In the genomic region with DNA sequence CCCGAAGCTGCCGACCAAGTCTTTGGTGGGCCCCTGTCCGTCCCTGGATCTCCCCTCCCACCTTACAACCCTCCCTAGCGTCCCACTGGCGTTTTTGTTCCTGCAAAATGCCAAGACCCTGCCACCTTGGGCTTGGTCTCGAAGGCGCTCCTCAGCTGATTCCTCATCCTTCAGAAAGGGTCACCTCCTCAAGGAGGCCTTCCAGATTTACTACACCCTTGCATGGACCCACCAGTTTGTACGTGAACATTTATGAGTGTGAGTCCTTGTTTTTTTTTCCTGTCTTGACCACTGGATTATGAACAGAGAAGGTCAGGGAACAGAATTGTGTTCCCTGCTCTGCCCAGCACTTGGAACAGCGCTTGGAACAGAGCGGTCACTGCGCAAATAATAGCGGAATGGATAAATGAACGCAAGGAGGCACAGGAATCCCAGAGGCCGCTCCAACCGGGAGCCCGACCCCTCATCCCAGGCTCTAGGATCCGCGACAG, we compare ENCODE assay signal across 7 cellular contexts. TPM values are rescaled to one million over a fixed set of nuclear protein-coding genes. Genes with fewer than 3 reads are reported as not detected.
A peak's percentile ranks its signal among the peaks of the same experiment; 100 is the strongest.
DNase-seq lines count a peak whose midpoint lies in the region; ATAC-seq and TF ChIP-seq lines count a peak whose summit lies in the region.

No MANE protein-coding gene starts in this region.

- TF ChIP-seq CTCF in HEK293 (tag by site-specific recombination; IDR thresholded peaks at IDR 0.05): no peak
- TF ChIP-seq CTCF in activated CD8-positive, alpha-beta T cell treated with anti-CD3 and anti-CD28 coated beads for 36 hours (IDR thresholded peaks at IDR 0.05): no peak

- H3K4me1 ChIP-seq in HEK293 (ENCODE audit: control insufficient read depth, insufficient read depth, low read length): peaks cover 7% of the 10 kb centered on the region; the same call in 1 of the 2 replicates

- CTCF ChIA-PET in HEK293 (lab: Yijun Ruan, JAX): interaction anchor here (0.5 to 1.4 kb wide), 6 partner anchors 8 to 605 kb away, joined by 3 to 5 read pairs (median 3); partner anchors contain the start of gene FAHD1
- CTCF ChIA-PET in activated CD8-positive, alpha-beta T cell treated with anti-CD3 and anti-CD28 coated beads for 36 hours (lab: Charles Lee): interaction anchor here (0.7 to 2.0 kb wide), 4 partner anchors 11 to 158 kb away, joined by 3 to 8 read pairs (median 4); partner anchors contain the start of gene TBL3

- peaks cover 20% of the 10 kb centered on the region for H3K4me1 Mint-ChIP-seq in activated CD8-positive, alpha-beta T cell treated with anti-CD3 and anti-CD28 coated beads for 36 hours (ENCODE audit: low read depth)
- H3K4me1 Mint-ChIP-seq in stimulated activated naive B cell treated with anti-CD40 and anti-IgM and Interleukin-4, amounts not matched to agents 10 μg/mL and 1 μg/mL and 100 μg/mL, for 72 hours: peaks cover 44 to 66% of the 10 kb centered on the region in 2 donors

- peaks cover 32% of the 10 kb centered on the region for H3K27me3 Mint-ChIP-seq in activated CD8-positive, alpha-beta T cell treated with anti-CD3 and anti-CD28 coated beads for 36 hours
- H3K27me3 Mint-ChIP-seq in stimulated activated naive B cell treated with anti-CD40 and anti-IgM and Interleukin-4, amounts not matched to agents 10 μg/mL and 1 μg/mL and 100 μg/mL, for 72 hours: peaks cover 26 to 35% of the 10 kb centered on the region in 2 donors

- H3K9me3 ChIP-seq in HEK293 (ENCODE audit: control insufficient read depth, insufficient read depth, low read depth, low read length) (no peaks in the 10 kb centered on the region), iPS-18c (ENCODE audit: control insufficient read depth, insufficient read depth, low read length) (peaks cover 3% of the 10 kb centered on the region)

- H3K27ac Mint-ChIP-seq in activated CD8-positive, alpha-beta T cell treated with anti-CD3 and anti-CD28 coated beads for 36 hours: no peak overlapping the region
- peak overlapping the region; percentile 37 for H3K27ac Mint-ChIP-seq in stimulated activated naive B cell treated with anti-CD40 and anti-IgM and Interleukin-4, amounts not matched to agents 10 μg/mL and 1 μg/mL and 100 μg/mL, for 72 hours

- POLR2A ChIA-PET in HEK293 (lab: Yijun Ruan, JAX): interaction anchor here (0.6 to 10.1 kb wide), 5 partner anchors 11 to 172 kb away, joined by 5 to 76 read pairs (median 8); partner anchors contain the start of genes RPS2, TBL3 and TRAF7
- POLR2A ChIA-PET in activated CD8-positive, alpha-beta T cell treated with anti-CD3 and anti-CD28 coated beads for 36 hours (lab: Charles Lee): interaction anchor here (0.6 to 29.2 kb wide), 8 partner anchors 10 to 537 kb away, joined by 3 to 505 read pairs (median 6); partner anchors contain the start of genes AMDHD2, NDUFB10, RNF151 and RPS2

- ATAC-seq in activated CD8-positive, alpha-beta T cell treated with anti-CD3 and anti-CD28 coated beads for 36 hours: no peak
- no peak for ATAC-seq in stimulated activated naive B cell treated with anti-CD40 and anti-IgM and Interleukin-4, amounts not matched to agents 10 μg/mL and 1 μg/mL and 100 μg/mL, for 72 hours (replicated peaks)

- no peaks in the 10 kb centered on the region for H3K9me3 Mint-ChIP-seq in activated CD8-positive, alpha-beta T cell treated with anti-CD3 and anti-CD28 coated beads for 36 hours
- no peaks in the 10 kb centered on the region for H3K9me3 Mint-ChIP-seq in stimulated activated naive B cell treated with anti-CD40 and anti-IgM and Interleukin-4, amounts not matched to agents 10 μg/mL and 1 μg/mL and 100 μg/mL, for 72 hours

- H3K4me3 ChIP-seq in HEK293 (ENCODE audit: low read depth, low read length): peak overlapping the region; percentile 53
- H3K4me3 ChIP-seq in iPS-18c (ENCODE audit: insufficient read depth, low read depth, low read length): peak overlapping the region; percentile 89

- peak overlapping the region; percentile 89 for H3K4me3 Mint-ChIP-seq in activated CD8-positive, alpha-beta T cell treated with anti-CD3 and anti-CD28 coated beads for 36 hours
- H3K4me3 Mint-ChIP-seq in stimulated activated naive B cell treated with anti-CD40 and anti-IgM and Interleukin-4, amounts not matched to agents 10 μg/mL and 1 μg/mL and 100 μg/mL, for 72 hours: peak overlapping the region in 1 of 2 donors; percentile 85

- H3K36me3 ChIP-seq in HEK293 (ENCODE audit: control insufficient read depth in 2 of 2, insufficient read depth in 1 of 2, low read length in 2 of 2): peaks cover 0 to 39% of the 10 kb centered on the region in 2 experiments; a peak in 1 of 3 replicates

- intact Hi-C loops in activated CD8-positive, alpha-beta T cell treated with anti-CD3 and anti-CD28 coated beads for 36 hours (cut with micrococcal nuclease): no loop called here

- no peak for DNase-seq in activated CD8-positive, alpha-beta T cell treated with anti-CD3 and anti-CD28 coated beads for 36 hours
- no peak for DNase-seq in stimulated activated naive B cell treated with anti-CD40 and anti-IgM and Interleukin-4, amounts not matched to agents 10 μg/mL and 1 μg/mL and 100 μg/mL, for 72 hours
- DNase-seq in stimulated activated CD4-positive, alpha-beta T cell treated with anti-CD3 and anti-CD28 coated beads, Interleukin-4, amount 100 ng/mL, for 1 hour: no peak
- no peak for DNase-seq in stimulated activated CD4-positive, alpha-beta T cell treated with anti-CD3 and anti-CD28 coated beads, Interleukin-4, amount 100 ng/mL, for 4 hours
- DNase-seq in cerebellar cortex (ENCODE audit: low spot score): no peak

- H3K27ac ChIP-seq in HEK293 (ENCODE audit: extremely low read depth, low read depth, low read length): peak overlapping the region; percentile 83; the same call in 1 of the 2 replicates

- H3K36me3 Mint-ChIP-seq in activated CD8-positive, alpha-beta T cell treated with anti-CD3 and anti-CD28 coated beads for 36 hours (ENCODE audit: low read depth): peaks cover 22% of the 10 kb centered on the region
- H3K36me3 Mint-ChIP-seq in stimulated activated naive B cell treated with anti-CD40 and anti-IgM and Interleukin-4, amounts not matched to agents 10 μg/mL and 1 μg/mL and 100 μg/mL, for 72 hours: peaks cover 20 to 30% of the 10 kb centered on the region in 2 donors

TF ChIP-seq in HEK293, 187 proteins besides CTCF, POLR2A, EP300 and RAD21:
- TF ChIP-seq ZNF175 (tag by site-specific recombination; IDR thresholded peaks at IDR 0.05) (no peak), ZNF610 (tag by site-specific recombination; IDR thresholded peaks at IDR 0.05; ENCODE audit: borderline replicate concordance) (peak; percentile 88; the same call in 1 of the 2 replicates), ZNF311 (tag by site-specific recombination; IDR thresholded peaks at IDR 0.05; ENCODE audit: borderline replicate concordance) (no peak), ZNF341 (tag by site-specific recombination; IDR thresholded peaks at IDR 0.05; ENCODE audit: low read depth) (peak; percentile 53; the same call in 1 of the 2 replicates), IKZF3 (tag by site-specific recombination; IDR thresholded peaks at IDR 0.05) (peak; percentile 90; the same call in 1 of the 2 replicates), ZNF202 (tag by site-specific recombination; IDR thresholded peaks at IDR 0.05; ENCODE audit: borderline replicate concordance) (no peak), TRIM28 (IDR thresholded peaks at IDR 0.05; ENCODE audit: borderline replicate concordance, low read length) (peak; percentile 79; the same call in 1 of the 2 replicates), ZNF785 (tag by site-specific recombination; IDR thresholded peaks at IDR 0.05) (no peak), ZNF473 (tag by site-specific recombination; IDR thresholded peaks at IDR 0.05) (no peak), ZNF692 (tag by site-specific recombination; IDR thresholded peaks at IDR 0.05) (peak; percentile 8; the same call in 1 of the 2 replicates), ZFP69B (tag by site-specific recombination; IDR thresholded peaks at IDR 0.05) (peak; percentile 62; the same call in 1 of the 2 replicates), ZNF488 (tag by site-specific recombination; IDR thresholded peaks at IDR 0.05) (no peak), ZBTB6 (tag by site-specific recombination; IDR thresholded peaks at IDR 0.05) (peak; percentile 98), ZNF768 (tag by site-specific recombination; IDR thresholded peaks at IDR 0.05) (peak; percentile 85; the same call in 1 of the 2 replicates)

RNA-seq across cellular contexts. Expression of gene GFER, which starts 0.9 kb away (rescaled TPM):
- 10 to 100 TPM; 33.5 to 33.9 TPM for total RNA-seq in activated CD8-positive, alpha-beta T cell treated with anti-CD3 and anti-CD28 coated beads for 36 hours

RNA-seq across cellular contexts. Expression of gene NOXO1, which starts 1.8 kb away (rescaled TPM):
- under 1 TPM in 1 of 2 experiments, not detected in 1; 0.31 TPM for total RNA-seq in activated CD8-positive, alpha-beta T cell treated with anti-CD3 and anti-CD28 coated beads for 36 hours

RNA-seq across cellular contexts. Expression of gene SYNGR3, which starts 6.7 kb away (rescaled TPM):
- total RNA-seq in activated CD8-positive, alpha-beta T cell treated with anti-CD3 and anti-CD28 coated beads for 36 hours: 1 to 10 TPM; 5.4 to 7.2 TPM

RNA-seq across cellular contexts. Expression of gene TBL3, which starts 11.2 kb away (rescaled TPM):
- 10 to 100 TPM; 54.4 to 56.0 TPM for total RNA-seq in activated CD8-positive, alpha-beta T cell treated with anti-CD3 and anti-CD28 coated beads for 36 hours

RNA-seq across cellular contexts. Expression of gene RNF151, which starts 16.4 kb away (rescaled TPM):
- total RNA-seq in activated CD8-positive, alpha-beta T cell treated with anti-CD3 and anti-CD28 coated beads for 36 hours: not detected
